Comparison of ENCODE assay signal across 10 cellular contexts in genomic region chr18:57202881-57203280, GRCh38. TPM values are rescaled to one million over a fixed set of nuclear protein-coding genes. Genes with fewer than 3 reads are reported as not detected.
"Had no signal": no experiment of that assay in that cellular context is flagged by ENCODE, and none has a peak within 500 bp of the region (broad histone marks: within the 10 kb centered on the region; RNA-seq: fewer than 3 reads in every experiment).

No MANE protein-coding gene starts in this region.

- DNase-seq: GM23248, GOT3, H7, H9, HCEC 1CT, HFFc6 had no signal

- H3K4me1 ChIP-seq: HAP-1 had no signal

- H2AFZ ChIP-seq: GM23248 had no signal

- ATAC-seq: HCT116 had no signal

- H3K9me3 ChIP-seq: HAP-1 had no signal

- H3K27ac ChIP-seq: GM23248 had no signal

- H3K9me3 Mint-ChIP-seq: HFFc6 had no signal

- H3K9ac ChIP-seq: GM23248 had no signal

- H3K27ac Mint-ChIP-seq: H9, HFFc6 had no signal

- H3K36me3 ChIP-seq: HAP-1 had no signal

- H3K4me3 Mint-ChIP-seq: H9, HFFc6 had no signal

- H3K4me3 ChIP-seq: GM23248, HAP-1 had no signal

RNA-seq across cellular contexts. Expression of gene BOD1L2, which starts 56.0 kb away (rescaled TPM):
- total RNA-seq: GM23248, H1, H4, H9, HFFc6 had no signal
- polyA plus RNA-seq: GM23248, H1 had no signal
